Comparison of ENCODE assay signal across 21 cellular contexts in the genomic region with DNA sequence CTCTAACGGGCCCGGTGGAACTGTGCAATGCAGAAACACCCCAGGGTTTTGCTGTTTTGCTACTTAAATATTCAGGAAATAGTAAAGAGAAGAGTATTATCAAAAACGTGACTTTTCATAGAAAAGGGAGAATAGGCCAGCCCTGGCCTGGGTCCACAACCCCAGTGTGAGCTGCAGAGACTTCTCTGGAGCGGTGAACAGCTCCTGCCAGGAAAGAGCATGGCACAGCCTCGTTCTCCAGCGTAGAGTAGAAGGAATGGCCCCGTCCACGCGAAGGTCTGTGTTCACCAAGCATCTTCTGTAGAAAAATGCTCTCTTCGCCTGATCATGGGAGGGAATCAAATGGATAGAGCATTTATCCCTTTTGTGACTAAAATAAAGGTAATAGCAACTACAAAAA. TPM values are rescaled to one million over a fixed set of nuclear protein-coding genes. Genes with fewer than 3 reads are reported as not detected.
DNase-seq lines count a peak whose midpoint lies in the region; ATAC-seq and TF ChIP-seq lines count a peak whose summit lies in the region.
"Had no signal": no experiment of that assay in that cellular context is flagged by ENCODE, and none has a peak within 500 bp of the region (broad histone marks: within the 10 kb centered on the region; RNA-seq: fewer than 3 reads in every experiment).

No MANE protein-coding gene starts in this region.

- no peaks in the 10 kb centered on the region; a peak in 1 of 22 replicates for H4K20me1 ChIP-seq in BLaER1 treated with 17β-estradiol and CSF1 and Interleukin-3, amounts not matched to agents 10 nM and 100 nM
- no peaks in the 10 kb centered on the region for H4K20me1 ChIP-seq in Loucy (ENCODE audit: insufficient read depth, low read length, poor library complexity, severe bottlenecking)

- H2AK5ac ChIP-seq in mesenchymal stem cell (ENCODE audit: low read length, severe bottlenecking), result no peak overlapping the region

- DNase-seq in mesenchymal stem cell, result no peak
- DNase-seq in sciatic nerve (ENCODE audit: low spot score), result peak; percentile 18
- DNase-seq in activated naive CD4-positive, alpha-beta T cell treated with anti-CD3 and anti-CD28 coated beads, Interleukin-2, amount 50 U/mL, for 72 hours (ENCODE audit: low spot score in 2 of 2), result no peak
- no peak for DNase-seq in GM20000 (ENCODE audit: low spot score)
- DNase-seq: CD8-positive, alpha-beta memory T cell; DND-41; GOT3; HCEC 1CT; Karpas-422; NCI-H1092 treated with DMSO at 0.1 percent for 48 hours; NCI-H1436 treated with DMSO at 0.1 percent for 48 hours; NCI-H187 treated with DMSO at 0.1 percent for 48 hours; NCI-H526 treated with DMSO at 0.1 percent for 48 hours; SHP77; T-helper 1 cell had no signal

- peaks cover 0 to 17% (median 7%) of the 10 kb centered on the region in 11 experiments; a peak in 8 of 22 replicates for H3K9me3 ChIP-seq in BLaER1 treated with 17β-estradiol and CSF1 and Interleukin-3, amounts not matched to agents 10 nM and 100 nM (replicated peaks in 1 of 11)
- no peaks in the 10 kb centered on the region for H3K9me3 ChIP-seq in Loucy (ENCODE audit: insufficient read depth, low read depth, low read length)
- peaks cover 21% of the 10 kb centered on the region for H3K9me3 ChIP-seq in mesenchymal stem cell (ENCODE audit: control insufficient read depth, low read length)
- H3K9me3 ChIP-seq: A549 had no signal

- H3K14ac ChIP-seq in mesenchymal stem cell (ENCODE audit: low read length in 2 of 2), result no peak overlapping the region

- no peak overlapping the region for H2BK5ac ChIP-seq in mesenchymal stem cell (ENCODE audit: low read depth, low read length, poor library complexity, severe bottlenecking)

- peaks cover 0 to 25% (median 22%) of the 10 kb centered on the region in 10 experiments; a peak in 16 of 20 replicates for H3K4me1 ChIP-seq in BLaER1 treated with 17β-estradiol and CSF1 and Interleukin-3, amounts not matched to agents 10 nM and 100 nM
- peaks cover 12% of the 10 kb centered on the region for H3K4me1 ChIP-seq in Loucy (ENCODE audit: insufficient read depth, low read length, poor library complexity, severe bottlenecking)
- peaks cover 8% of the 10 kb centered on the region for H3K4me1 ChIP-seq in mesenchymal stem cell (ENCODE audit: control insufficient read depth, insufficient read depth, low read depth, low read length)
- H3K4me1 ChIP-seq: A549 had no signal

- no peaks in the 10 kb centered on the region for H3K79me2 ChIP-seq in Loucy (ENCODE audit: insufficient read depth, low read length)

- H3K4me3 ChIP-seq in BLaER1 treated with 17β-estradiol and CSF1 and Interleukin-3, amounts not matched to agents 10 nM and 100 nM, result no peak overlapping the region
- no peak overlapping the region for H3K4me3 ChIP-seq in Loucy (ENCODE audit: low read length, poor library complexity, severe bottlenecking)
- H3K4me3 ChIP-seq in mesenchymal stem cell (ENCODE audit: insufficient read depth in 1 of 2, low read depth in 1 of 2, low read length in 2 of 2), result no peak overlapping the region
- H3K4me3 ChIP-seq: A549 had no signal

- H2BK120ac ChIP-seq in mesenchymal stem cell (ENCODE audit: low read depth, low read length), result no peak overlapping the region

- H3K18ac ChIP-seq in mesenchymal stem cell (ENCODE audit: low read depth in 1 of 2, low read length in 2 of 2), result no peak overlapping the region

- H3K36me3 Mint-ChIP-seq in activated naive CD4-positive, alpha-beta T cell treated with anti-CD3 and anti-CD28 coated beads, Interleukin-2, amount 50 U/mL, for 72 hours, result no peaks in the 10 kb centered on the region
- H3K36me3 Mint-ChIP-seq: CD14-positive monocyte had no signal

- no peak overlapping the region for H4K91ac ChIP-seq in mesenchymal stem cell (ENCODE audit: low read length)

- H3K36me3 ChIP-seq in BLaER1 treated with 17β-estradiol and CSF1 and Interleukin-3, amounts not matched to agents 10 nM and 100 nM, result no peaks in the 10 kb centered on the region
- H3K36me3 ChIP-seq in Loucy (ENCODE audit: insufficient read depth, low read length) (no peaks in the 10 kb centered on the region; the same call in 1 of the 2 replicates), mesenchymal stem cell (ENCODE audit: control insufficient read depth in 1 of 2, insufficient read depth in 2 of 2, low read depth in 1 of 2, low read length in 2 of 2) (peaks cover 0 to 7% of the 10 kb centered on the region in 2 experiments)

- H2BK12ac ChIP-seq in mesenchymal stem cell (ENCODE audit: low read length in 2 of 2), result no peak overlapping the region

- no peak overlapping the region for H3K4ac ChIP-seq in mesenchymal stem cell (ENCODE audit: low read depth in 1 of 2, low read length in 2 of 2)

- no peaks in the 10 kb centered on the region for H3K9me3 Mint-ChIP-seq in activated naive CD4-positive, alpha-beta T cell treated with anti-CD3 and anti-CD28 coated beads, Interleukin-2, amount 50 U/mL, for 72 hours
- H3K9me3 Mint-ChIP-seq: CD8-positive, alpha-beta memory T cell had no signal

- no peak for TF ChIP-seq CTCF in Loucy (conservative IDR thresholded peaks at IDR 0.05; ENCODE audit: low read length)
- TF ChIP-seq CTCF in GM20000 (IDR thresholded peaks at IDR 0.05; ENCODE audit: extremely low read depth, missing control alignments), result no peak

- H3K4me2 ChIP-seq in BLaER1 treated with 17β-estradiol and CSF1 and Interleukin-3, amounts not matched to agents 10 nM and 100 nM, result peak overlapping the region in 9 of 11 experiments; percentile 55 to 87 (median 76); a peak in 18 of 22 replicates
- H3K4me2 ChIP-seq in Loucy (ENCODE audit: low read depth, low read length, poor library complexity, severe bottlenecking) (no peak overlapping the region), mesenchymal stem cell (ENCODE audit: low read length, poor library complexity, severe bottlenecking) (no peak overlapping the region)
- H3K4me2 ChIP-seq: A549 had no signal

- 94% methylated on average over 10 of the region's 10 CpGs for WGBS in mesenchymal stem cell

- H3K27ac ChIP-seq in BLaER1 treated with 17β-estradiol and CSF1 and Interleukin-3, amounts not matched to agents 10 nM and 100 nM, result no peak overlapping the region
- H3K27ac ChIP-seq in mesenchymal stem cell (ENCODE audit: low read length, poor library complexity, severe bottlenecking), result no peak overlapping the region
- H3K27ac ChIP-seq: A549, RWPE1 had no signal

- peak overlapping the region; percentile 33 for H2BK15ac ChIP-seq in mesenchymal stem cell (ENCODE audit: low read depth, poor library complexity, severe bottlenecking)

- H3K23ac ChIP-seq in mesenchymal stem cell (ENCODE audit: low read length in 2 of 2), result no peak overlapping the region

- no peak overlapping the region for H3K9ac ChIP-seq in BLaER1 treated with 17β-estradiol and CSF1 and Interleukin-3, amounts not matched to agents 10 nM and 100 nM
- H3K9ac ChIP-seq in Loucy (ENCODE audit: low read depth, low read length, poor library complexity, severe bottlenecking) (peak overlapping the region; percentile 21), mesenchymal stem cell (ENCODE audit: low read length) (no peak overlapping the region)

- peaks cover 0 to 12% (median 0%) of the 10 kb centered on the region in 11 experiments; a peak in 4 of 22 replicates for H3K27me3 ChIP-seq in BLaER1 treated with 17β-estradiol and CSF1 and Interleukin-3, amounts not matched to agents 10 nM and 100 nM
- H3K27me3 ChIP-seq in Loucy (ENCODE audit: insufficient read depth, low read length, poor library complexity, severe bottlenecking) (no peaks in the 10 kb centered on the region), mesenchymal stem cell (ENCODE audit: control insufficient read depth in 1 of 2, insufficient read depth in 1 of 2, low read length in 2 of 2) (peaks cover 0 to 20% of the 10 kb centered on the region in 2 experiments)

- H3K27ac Mint-ChIP-seq in activated naive CD4-positive, alpha-beta T cell treated with anti-CD3 and anti-CD28 coated beads, Interleukin-2, amount 50 U/mL, for 72 hours, result peak overlapping the region in 1 of 2 donors; percentile 31
- H3K27ac Mint-ChIP-seq: CD14-positive monocyte; CD8-positive, alpha-beta memory T cell had no signal

- intact Hi-C loops in sciatic nerve (cut with DNase I), result no loop called here

- H3K9me2 ChIP-seq in Loucy (replicated peaks; ENCODE audit: low read depth, low read length), result no peaks in the 10 kb centered on the region

- no peak overlapping the region for H4K8ac ChIP-seq in mesenchymal stem cell (ENCODE audit: low read length)

- ATAC-seq in sciatic nerve, result no peak
- ATAC-seq in HG02678 (IDR thresholded peaks at IDR 0.05; ENCODE audit: unreplicated experiment), result no peak
- ATAC-seq in activated naive CD4-positive, alpha-beta T cell treated with anti-CD3 and anti-CD28 coated beads, Interleukin-2, amount 50 U/mL, for 72 hours, result no peak
- ATAC-seq: A549 had no signal

- H2AFZ ChIP-seq in Loucy (ENCODE audit: low read length), result no peak overlapping the region
- H2AFZ ChIP-seq in mesenchymal stem cell (ENCODE audit: low read depth, low read length), result no peak overlapping the region

- no peaks in the 10 kb centered on the region for H3K79me1 ChIP-seq in mesenchymal stem cell (replicated peaks; ENCODE audit: low read length, poor library complexity, severe bottlenecking)

- H3F3A ChIP-seq in Loucy (ENCODE audit: low read depth), result no peaks in the 10 kb centered on the region

RNA-seq across cellular contexts. Expression of gene PDE9A, which starts 51.4 kb away (rescaled TPM):
- 24.7 TPM for polyA plus RNA-seq in mesenchymal stem cell (2013, experiment 1 of 2)
- 24.2 TPM for polyA plus RNA-seq in mesenchymal stem cell (2013, experiment 2 of 2)
- total RNA-seq in sciatic nerve, result 32.6 TPM
- total RNA-seq in activated naive CD4-positive, alpha-beta T cell treated with anti-CD3 and anti-CD28 coated beads, Interleukin-2, amount 50 U/mL, for 72 hours, result 1 to 10 TPM; 4.2 to 7.9 TPM

Comparison
In these comparisons a context has a peak if more than half of its experiments do, and no peak if none do; other contexts are left out.
1. H3K4me2 ChIP-seq: peak in BLaER1 treated with 17β-estradiol and CSF1 and Interleukin-3, amounts not matched to agents 10 nM and 100 nM (9 of 11); none in Loucy (single experiment) and mesenchymal stem cell (single experiment).